In genomic region chr9:86280580-86280979, GRCh38 we compare ENCODE assay signal across 10 cellular contexts. TPM values are rescaled to one million over a fixed set of nuclear protein-coding genes. Genes with fewer than 3 reads are reported as not detected.
DNase-seq lines count a peak whose midpoint lies in the region; ATAC-seq and TF ChIP-seq lines count a peak whose summit lies in the region.
"Had no signal": no experiment of that assay in that cellular context is flagged by ENCODE, and none has a peak within 500 bp of the region (broad histone marks: within the 10 kb centered on the region; RNA-seq: fewer than 3 reads in every experiment).

No MANE protein-coding gene starts in this region.

- intact Hi-C loops in naive thymus-derived CD4-positive, alpha-beta T cell (cut with micrococcal nuclease), result loop anchor here in 1 of 2 donors (5.0 to 10.0 kb wide), 2 partner anchors 473 to 1694 kb away; partner anchors contain the start of gene CDK20
- intact Hi-C loops in body of pancreas (cut with DNase I), result no loop called here
- intact Hi-C loops in prostate gland (cut with DNase I), result loop anchor here (5.0 to 10.0 kb wide), 2 partner anchors 72 to 466 kb away; partner anchors contain the start of gene TUT7

- H3K36me3 Mint-ChIP-seq in CD4-positive, CD25-positive, alpha-beta regulatory T cell, result peaks cover 13% of the 10 kb centered on the region
- peaks cover 0 to 3% (median 1%) of the 10 kb centered on the region in 5 donors for H3K36me3 Mint-ChIP-seq in naive thymus-derived CD4-positive, alpha-beta T cell

- H3K4me1 ChIP-seq in CD4-positive, CD25-positive, alpha-beta regulatory T cell (ENCODE audit: control insufficient read depth, insufficient read depth, low read length, poor library complexity, severe bottlenecking), result peaks cover 31% of the 10 kb centered on the region
- H3K4me1 ChIP-seq in HUES6 (ENCODE audit: control insufficient read depth, insufficient read depth, low read length) (peaks cover 19% of the 10 kb centered on the region), adipocyte (ENCODE audit: control insufficient read depth, insufficient read depth, low read length) (peaks cover 30% of the 10 kb centered on the region), body of pancreas (peaks cover 34% of the 10 kb centered on the region), prostate gland (replicated peaks) (peaks cover 3% of the 10 kb centered on the region)
- H3K4me1 ChIP-seq in naive thymus-derived CD4-positive, alpha-beta T cell (ENCODE audit: control insufficient read depth in 2 of 2, insufficient read depth in 2 of 2, low read length in 2 of 2), result peaks cover 14 to 17% of the 10 kb centered on the region in 2 donors

- peak overlapping the region; percentile 90 to 97 (median 96) for H3K4me3 Mint-ChIP-seq in CD4-positive, CD25-positive, alpha-beta regulatory T cell
- H3K4me3 Mint-ChIP-seq in naive thymus-derived CD4-positive, alpha-beta T cell, result peak overlapping the region; percentile 9 to 98 (median 94)

- no peak for DNase-seq in CD4-positive, CD25-positive, alpha-beta regulatory T cell
- no peak for DNase-seq in adipocyte (ENCODE audit: low read depth)
- no peak for DNase-seq in naive thymus-derived CD4-positive, alpha-beta T cell
- DNase-seq in NK-92 treated with Interleukin-12 subunit alpha and Interleukin-12 subunit beta, amount 100 ng/mL, for 24 hours (lab: John Stamatoyannopoulos, UW), result no peak
- no peak for DNase-seq in body of pancreas
- DNase-seq in prostate gland (ENCODE audit: low spot score), result no peak
- DNase-seq: kidney glomerular epithelial cell had no signal

- peaks cover 39 to 60% (median 44%) of the 10 kb centered on the region in 4 donors for H3K4me1 Mint-ChIP-seq in CD4-positive, CD25-positive, alpha-beta regulatory T cell
- peaks cover 33 to 61% (median 53%) of the 10 kb centered on the region in 7 donors for H3K4me1 Mint-ChIP-seq in naive thymus-derived CD4-positive, alpha-beta T cell

- no peaks in the 10 kb centered on the region for H3K9me3 ChIP-seq in CD4-positive, CD25-positive, alpha-beta regulatory T cell (ENCODE audit: control insufficient read depth in 2 of 2, low read length in 2 of 2)
- no peaks in the 10 kb centered on the region for H3K9me3 ChIP-seq in HUES6 (ENCODE audit: control insufficient read depth, insufficient read depth, low read depth, low read length)
- H3K9me3 ChIP-seq in adipocyte (ENCODE audit: control insufficient read depth, low read length), result no peaks in the 10 kb centered on the region
- no peaks in the 10 kb centered on the region for H3K9me3 ChIP-seq in naive thymus-derived CD4-positive, alpha-beta T cell (ENCODE audit: control insufficient read depth in 2 of 3, low read length in 3 of 3)
- no peaks in the 10 kb centered on the region for H3K9me3 ChIP-seq in body of pancreas
- H3K9me3 ChIP-seq in prostate gland, result no peaks in the 10 kb centered on the region

- TF ChIP-seq CTCF in body of pancreas (IDR thresholded peaks at IDR 0.05), result no peak
- TF ChIP-seq CTCF in prostate gland (IDR thresholded peaks at IDR 0.05), result no peak

- TF ChIP-seq POLR2A in body of pancreas (IDR thresholded peaks at IDR 0.05) (no peak), prostate gland (IDR thresholded peaks at IDR 0.05) (no peak)

- H3K27ac ChIP-seq in CD4-positive, CD25-positive, alpha-beta regulatory T cell (ENCODE audit: insufficient read depth, low read length, poor library complexity, severe bottlenecking), result no peak overlapping the region
- H3K27ac ChIP-seq in HUES6 (ENCODE audit: low read depth, low read length) (no peak overlapping the region), body of pancreas (no peak overlapping the region), prostate gland (no peak overlapping the region)
- no peak overlapping the region for H3K27ac ChIP-seq in naive thymus-derived CD4-positive, alpha-beta T cell (ENCODE audit: low read depth, low read length)

- CTCF ChIA-PET in naive thymus-derived CD4-positive, alpha-beta T cell (lab: Charles Lee), result no interaction called here

- 91 to 94% methylated on average over 6 of the region's 7 CpGs for WGBS in body of pancreas, 2 donors
- WGBS in prostate gland, result 94% methylated on average over 7 of the region's 7 CpGs

- no peak for ATAC-seq in CD4-positive, CD25-positive, alpha-beta regulatory T cell (ENCODE audit: low read depth in 2 of 2)
- ATAC-seq in naive thymus-derived CD4-positive, alpha-beta T cell, result no peak
- ATAC-seq in body of pancreas (no peak), GM21529 (IDR thresholded peaks at IDR 0.05; ENCODE audit: unreplicated experiment) (no peak)
- ATAC-seq: sciatic nerve had no signal

- H3K9ac ChIP-seq in HUES6 (ENCODE audit: low read length) (no peak overlapping the region), adipocyte (ENCODE audit: low read length) (peak overlapping the region; percentile 98)

- no peaks in the 10 kb centered on the region for H3K27me3 ChIP-seq in CD4-positive, CD25-positive, alpha-beta regulatory T cell (ENCODE audit: control insufficient read depth, insufficient read depth, low read length)
- peaks cover 4% of the 10 kb centered on the region; the same call in 1 of the 2 replicates for H3K27me3 ChIP-seq in HUES6 (ENCODE audit: control insufficient read depth, insufficient read depth, low read length)
- H3K27me3 ChIP-seq in adipocyte (replicated peaks; ENCODE audit: control insufficient read depth, insufficient read depth, low read length), result no peaks in the 10 kb centered on the region
- no peaks in the 10 kb centered on the region for H3K27me3 ChIP-seq in naive thymus-derived CD4-positive, alpha-beta T cell (ENCODE audit: control insufficient read depth in 2 of 2, insufficient read depth in 2 of 2, low read length in 2 of 2)
- H3K27me3 ChIP-seq in body of pancreas, result no peaks in the 10 kb centered on the region
- no peaks in the 10 kb centered on the region for H3K27me3 ChIP-seq in prostate gland (replicated peaks; ENCODE audit: insufficient read depth)

- no peaks in the 10 kb centered on the region for H3K9me3 Mint-ChIP-seq in CD4-positive, CD25-positive, alpha-beta regulatory T cell
- no peaks in the 10 kb centered on the region for H3K9me3 Mint-ChIP-seq in naive thymus-derived CD4-positive, alpha-beta T cell

- H3K36me3 ChIP-seq in CD4-positive, CD25-positive, alpha-beta regulatory T cell (ENCODE audit: control insufficient read depth, insufficient read depth, low read length), result peaks cover 7% of the 10 kb centered on the region
- peaks cover 16% of the 10 kb centered on the region for H3K36me3 ChIP-seq in HUES6 (ENCODE audit: control insufficient read depth, insufficient read depth, low read length)
- H3K36me3 ChIP-seq in adipocyte (ENCODE audit: control insufficient read depth, insufficient read depth, low read length, severe bottlenecking), result peaks cover 18% of the 10 kb centered on the region
- peaks cover 0 to 8% (median 0%) of the 10 kb centered on the region in 3 experiments for H3K36me3 ChIP-seq in naive thymus-derived CD4-positive, alpha-beta T cell (ENCODE audit: control insufficient read depth in 2 of 3, insufficient read depth in 3 of 3, low read length in 3 of 3)
- H3K36me3 ChIP-seq in body of pancreas (replicated peaks in 1 of 2; ENCODE audit: insufficient read depth in 1 of 2, low read depth in 2 of 2), result no peaks in the 10 kb centered on the region
- no peaks in the 10 kb centered on the region for H3K36me3 ChIP-seq in prostate gland

- no peaks in the 10 kb centered on the region for H3K27me3 Mint-ChIP-seq in CD4-positive, CD25-positive, alpha-beta regulatory T cell
- no peaks in the 10 kb centered on the region for H3K27me3 Mint-ChIP-seq in naive thymus-derived CD4-positive, alpha-beta T cell

- peak overlapping the region; percentile 89 for H3K4me3 ChIP-seq in CD4-positive, CD25-positive, alpha-beta regulatory T cell (ENCODE audit: low read depth, low read length)
- H3K4me3 ChIP-seq in HUES6 (ENCODE audit: low read depth, low read length), result peak overlapping the region; percentile 76
- peak overlapping the region; percentile 98 for H3K4me3 ChIP-seq in adipocyte (ENCODE audit: low read length)
- no peak overlapping the region for H3K4me3 ChIP-seq in naive thymus-derived CD4-positive, alpha-beta T cell (ENCODE audit: low read length)
- H3K4me3 ChIP-seq in body of pancreas, result no peak overlapping the region
- no peak overlapping the region for H3K4me3 ChIP-seq in prostate gland

- H3K27ac Mint-ChIP-seq in CD4-positive, CD25-positive, alpha-beta regulatory T cell, result peak overlapping the region in 2 of 3 donors; percentile 86 to 99
- H3K27ac Mint-ChIP-seq in naive thymus-derived CD4-positive, alpha-beta T cell, result peak overlapping the region in 4 of 9 donors; percentile 41 to 97 (median 91)

- POLR2A ChIA-PET in naive thymus-derived CD4-positive, alpha-beta T cell (lab: Charles Lee), result no interaction called here

RNA-seq across cellular contexts. Expression of gene ISCA1, which starts 1.8 kb away (rescaled TPM):
- total RNA-seq in CD4-positive, CD25-positive, alpha-beta regulatory T cell, result 91.7 TPM
- 10 to 100 TPM; 60.2 to 67.8 (median 63.2) TPM for polyA plus RNA-seq in CD4-positive, CD25-positive, alpha-beta regulatory T cell
- total RNA-seq in naive thymus-derived CD4-positive, alpha-beta T cell, result 10 to 100 TPM; 26.3 to 62.3 (median 38.4) TPM
- 10 to 100 TPM; 35.6 to 54.7 TPM for polyA plus RNA-seq in naive thymus-derived CD4-positive, alpha-beta T cell
- 10 to 100 TPM; 19.4 to 21.0 TPM for total RNA-seq in body of pancreas
- 10 to 100 TPM; 39.4 to 51.9 TPM for total RNA-seq in prostate gland

RNA-seq across cellular contexts. Expression of gene C9orf153, which starts 21.1 kb away (rescaled TPM):
- total RNA-seq in CD4-positive, CD25-positive, alpha-beta regulatory T cell, result 0.32 TPM
- polyA plus RNA-seq in CD4-positive, CD25-positive, alpha-beta regulatory T cell, result not detected
- 1 to 10 TPM in 3 of 5 experiments, under 1 TPM in 2; 0.75 to 1.7 (median 1.0) TPM for total RNA-seq in naive thymus-derived CD4-positive, alpha-beta T cell
- not detected for polyA plus RNA-seq in naive thymus-derived CD4-positive, alpha-beta T cell
- total RNA-seq in body of pancreas (1 to 10 TPM; 1.3 to 7.6 TPM), prostate gland (1 to 10 TPM in 1 of 2 donors, not detected in 1; 1.6 TPM)

Comparison
In these comparisons a context has a peak if more than half of its experiments do, and no peak if none do; other contexts are left out.
1. H3K4me3 ChIP-seq: peak in CD4-positive, CD25-positive, alpha-beta regulatory T cell (single experiment), HUES6 (single experiment) and adipocyte (single experiment); none in naive thymus-derived CD4-positive, alpha-beta T cell (single experiment), body of pancreas (0 of 2) and prostate gland (0 of 2).